Comparison of ENCODE assay signal across 6 cellular contexts in genomic region chr20:59895908-59896307, GRCh38.
"Had no signal": no experiment of that assay in that cellular context is flagged by ENCODE, and none has a peak within 500 bp of the region (broad histone marks: within the 10 kb centered on the region; RNA-seq: fewer than 3 reads in every experiment).

No MANE protein-coding gene starts in this region.

- FAIRE-seq: H1, H54 had no signal

- H3K4me3 ChIP-seq: GM23338 had no signal

- DNase-seq: H9, HCEC 1CT, IMR-90 had no signal

- ATAC-seq: GM23338 had no signal
